ENCODE assay signal across 26 cellular contexts in the genomic region with DNA sequence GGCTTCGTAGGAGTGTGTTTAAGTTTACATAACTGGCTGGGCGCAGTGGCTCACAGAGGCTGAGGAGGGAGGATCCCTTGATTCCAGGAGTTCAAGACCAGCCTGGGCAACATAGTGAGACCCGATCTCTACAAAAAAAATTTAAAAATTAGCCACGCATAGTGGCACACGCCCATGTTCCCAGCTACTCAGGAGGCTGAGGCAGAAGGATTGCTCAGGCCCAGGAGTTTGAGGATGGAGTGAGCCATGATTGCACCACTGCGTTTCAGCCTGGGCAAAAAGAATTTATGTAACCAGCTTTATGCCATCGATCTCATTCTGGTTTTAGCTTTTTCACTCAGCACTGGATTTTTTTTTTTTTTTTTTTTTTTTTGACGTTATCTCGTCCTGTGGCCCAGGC. TPM values are rescaled to one million over a fixed set of nuclear protein-coding genes. Genes with fewer than 3 reads are reported as not detected.
DNase-seq lines count a peak whose midpoint lies in the region; ATAC-seq and TF ChIP-seq lines count a peak whose summit lies in the region.
"Had no signal": no experiment of that assay in that cellular context is flagged by ENCODE, and none has a peak within 500 bp of the region (broad histone marks: within the 10 kb centered on the region; RNA-seq: fewer than 3 reads in every experiment).

No MANE protein-coding gene starts in this region.

- H3K4me3 Mint-ChIP-seq in dendritic cell treated with granulocyte-macrophage colony-stimulating factor and Interleukin-4, amounts not matched to agents 40 ng/mL and 50 ng/mL, for 4 days = no peak overlapping the region
- H3K4me3 Mint-ChIP-seq: activated naive CD4-positive, alpha-beta T cell treated with anti-CD3 and anti-CD28 coated beads, Interleukin-2, amount 10 ng/mL, durations not matched to agents 7 days and 5 days; activated T-helper 1 cell treated with anti-CD3 and anti-CD28 coated beads, Interleukin-12 subunit alpha, Interleukin-12 subunit beta, Interleukin-2, Interleukin-4 antibody, amounts not matched to agents 30 ng/mL and 10 ng/mL and 1 ng/mL, durations not matched to agents 14 hours and 24 hours and 36 hours; HFFc6 had no signal

- H3K9me3 Mint-ChIP-seq in dendritic cell treated with granulocyte-macrophage colony-stimulating factor and Interleukin-4, amounts not matched to agents 40 ng/mL and 50 ng/mL, for 4 days = peaks cover 9% of the 10 kb centered on the region
- H3K9me3 Mint-ChIP-seq: activated naive CD4-positive, alpha-beta T cell treated with anti-CD3 and anti-CD28 coated beads, Interleukin-2, amount 10 ng/mL, durations not matched to agents 7 days and 5 days; activated T-helper 1 cell treated with anti-CD3 and anti-CD28 coated beads, Interleukin-12 subunit alpha, Interleukin-12 subunit beta, Interleukin-2, Interleukin-4 antibody, amounts not matched to agents 30 ng/mL and 10 ng/mL and 1 ng/mL, durations not matched to agents 14 hours and 24 hours and 36 hours had no signal

- BruUV-seq in OCI-LY7 (replicated peaks; lab: Mats Ljungman, UMichigan) = no TSS peak

- H3K4me1 ChIP-seq in BE2C (no peaks in the 10 kb centered on the region), MM.1S (ENCODE audit: low read length) (0 out of 2 replicates have a peak, but pooled peaks cover 3% of the 10 kb centered on the region), neutrophil (ENCODE audit: control insufficient read depth in 1 of 2, insufficient read depth in 1 of 2, low read depth in 1 of 2, low read length in 1 of 2) (peaks cover 20 to 32% of the 10 kb centered on the region in 2 experiments), OCI-LY7 (ENCODE audit: insufficient read depth, low read length, poor library complexity, severe bottlenecking) (no peaks in the 10 kb centered on the region)

- POLR2A ChIA-PET in OCI-LY7 (lab: Charles Lee) = interaction anchor here (0.7 kb wide), 1 partner anchor 38 kb away, joined by 4 read pairs; no protein-coding TSS in a partner anchor

- H3K27me3 Mint-ChIP-seq in dendritic cell treated with granulocyte-macrophage colony-stimulating factor and Interleukin-4, amounts not matched to agents 40 ng/mL and 50 ng/mL, for 4 days = peaks cover 30% of the 10 kb centered on the region

- H3K36me3 Mint-ChIP-seq in dendritic cell treated with granulocyte-macrophage colony-stimulating factor and Interleukin-4, amounts not matched to agents 40 ng/mL and 50 ng/mL, for 4 days (ENCODE audit: low read depth) = no peaks in the 10 kb centered on the region
- H3K36me3 Mint-ChIP-seq: activated naive CD4-positive, alpha-beta T cell treated with anti-CD3 and anti-CD28 coated beads, Interleukin-2, amount 10 ng/mL, durations not matched to agents 7 days and 5 days had no signal

- CTCF ChIA-PET in OCI-LY7 (lab: Charles Lee; ENCODE audit: unreplicated experiment) = no interaction called here

- no peak for ATAC-seq in GM19397 (IDR thresholded peaks at IDR 0.05; ENCODE audit: unreplicated experiment)

- H3K9me3 ChIP-seq in BE2C = no peaks in the 10 kb centered on the region
- no peaks in the 10 kb centered on the region for H3K9me3 ChIP-seq in MM.1S (replicated peaks; ENCODE audit: insufficient read depth, low read length)
- H3K9me3 ChIP-seq in neutrophil = no peaks in the 10 kb centered on the region
- no peaks in the 10 kb centered on the region for H3K9me3 ChIP-seq in OCI-LY7 (ENCODE audit: low read length)
- H3K9me3 ChIP-seq: Peyer's patch, suprapubic skin had no signal

- H3K27me3 ChIP-seq in BE2C (no peaks in the 10 kb centered on the region; the same call in 1 of the 2 replicates), MM.1S (replicated peaks; ENCODE audit: insufficient read depth, low read length) (peaks cover 85% of the 10 kb centered on the region), neutrophil (peaks cover 66% of the 10 kb centered on the region)
- H3K27me3 ChIP-seq: Peyer's patch had no signal

- H3K4me2 ChIP-seq in MM.1S (ENCODE audit: low read depth, low read length) = peak overlapping the region; percentile 39; the same call in 1 of the 2 replicates
- H3K4me2 ChIP-seq in OCI-LY7 (ENCODE audit: low read length) = no peak overlapping the region

- no peaks in the 10 kb centered on the region for H3K79me2 ChIP-seq in MM.1S (ENCODE audit: low read length)
- no peaks in the 10 kb centered on the region for H3K79me2 ChIP-seq in OCI-LY7 (ENCODE audit: insufficient read depth, low read depth, low read length)

- H3K9ac ChIP-seq in MM.1S (ENCODE audit: low read length) = no peak overlapping the region

- H2AFZ ChIP-seq in MM.1S (ENCODE audit: low read length) (no peak overlapping the region), OCI-LY7 (ENCODE audit: low read length) (no peak overlapping the region)

- peak overlapping the region; percentile 78 for H3K27ac Mint-ChIP-seq in dendritic cell treated with granulocyte-macrophage colony-stimulating factor and Interleukin-4, amounts not matched to agents 40 ng/mL and 50 ng/mL, for 4 days
- H3K27ac Mint-ChIP-seq: activated naive CD4-positive, alpha-beta T cell treated with anti-CD3 and anti-CD28 coated beads, Interleukin-2, amount 10 ng/mL, durations not matched to agents 7 days and 5 days; activated T-helper 1 cell treated with anti-CD3 and anti-CD28 coated beads, Interleukin-12 subunit alpha, Interleukin-12 subunit beta, Interleukin-2, Interleukin-4 antibody, amounts not matched to agents 30 ng/mL and 10 ng/mL and 1 ng/mL, durations not matched to agents 14 hours and 24 hours and 36 hours; HFFc6 had no signal

- no peak overlapping the region for H3K27ac ChIP-seq in MM.1S (ENCODE audit: low read length)
- peak overlapping the region; percentile 82 for H3K27ac ChIP-seq in neutrophil
- no peak overlapping the region for H3K27ac ChIP-seq in OCI-LY7 (ENCODE audit: low read depth, low read length, poor library complexity, severe bottlenecking)
- H3K27ac ChIP-seq: epithelial cell of prostate, Peyer's patch, suprapubic skin had no signal

- DNase-seq in BE2C (no peak), MM.1S (no peak), NCI-H82 treated with DMSO at 0.1 percent for 48 hours (lab: John Stamatoyannopoulos, UW; ENCODE audit: unreplicated experiment) (no peak), OCI-LY7 (ENCODE audit: low spot score) (no peak)
- DNase-seq in stimulated activated CD4-positive, alpha-beta T cell treated with anti-CD3 and anti-CD28 coated beads, Interleukin-15, amount 100 ng/mL, for 24 hours = no peak
- DNase-seq: activated CD4-positive, alpha-beta T cell treated with anti-CD3 and anti-CD28 coated beads, Interleukin-2, amount 50 U/mL, for 4 hours; activated CD4-positive, CD25-positive, alpha-beta regulatory T cell; activated naive CD4-positive, alpha-beta T cell treated with anti-CD3 and anti-CD28 coated beads, Interleukin-2, amount 10 ng/mL, durations not matched to agents 7 days and 5 days; COR-L47; effector CD8-positive, alpha-beta T cell; GF-D8; heart right ventricle; HFFc6; mammary epithelial cell; Peyer's patch; stimulated activated naive CD4-positive, alpha-beta T cell had no signal

- H3K36me3 ChIP-seq in BE2C (no peaks in the 10 kb centered on the region), MM.1S (replicated peaks; ENCODE audit: insufficient read depth, low read length) (no peaks in the 10 kb centered on the region), neutrophil (no peaks in the 10 kb centered on the region), OCI-LY7 (ENCODE audit: insufficient read depth, low read length) (no peaks in the 10 kb centered on the region)
- H3K36me3 ChIP-seq: heart right ventricle, Peyer's patch, suprapubic skin had no signal

- TF ChIP-seq CTCF in BE2C (IDR thresholded peaks at IDR 0.05; ENCODE audit: low read depth, low read length) (no peak), MM.1S (IDR thresholded peaks at IDR 0.05; ENCODE audit: low read length) (no peak), neutrophil (IDR thresholded peaks at IDR 0.05) (no peak), OCI-LY7 (conservative IDR thresholded peaks at IDR 0.05; ENCODE audit: low read length) (no peak)

- H4K20me1 ChIP-seq in MM.1S (ENCODE audit: insufficient read depth, low read length) (no peaks in the 10 kb centered on the region), OCI-LY7 (ENCODE audit: insufficient read depth, low read length) (no peaks in the 10 kb centered on the region)

- H3K4me3 ChIP-seq in BE2C (ENCODE audit: low read depth, low read length) (peak overlapping the region; percentile 49), MM.1S (ENCODE audit: low read length) (no peak overlapping the region), neutrophil (ENCODE audit: low read depth in 1 of 2, low read length in 1 of 2) (peak overlapping the region in 1 of 2 experiments; percentile 37), OCI-LY7 (ENCODE audit: low read depth, low read length, poor library complexity, severe bottlenecking) (no peak overlapping the region)
- H3K4me3 ChIP-seq: heart right ventricle, Peyer's patch, suprapubic skin had no signal

- H3K9me2 ChIP-seq in MM.1S (replicated peaks; ENCODE audit: insufficient read depth, low read length) (no peaks in the 10 kb centered on the region), OCI-LY7 (ENCODE audit: insufficient read depth, low read length) (no peaks in the 10 kb centered on the region)

- intact Hi-C loops in dendritic cell treated with granulocyte-macrophage colony-stimulating factor and Interleukin-4, amounts not matched to agents 40 ng/mL and 50 ng/mL, for 4 days (cut with micrococcal nuclease) = no loop called here
- intact Hi-C loops in OCI-LY7 (cut with micrococcal nuclease; ENCODE audit: unreplicated experiment) = no loop called here

- H3F3A ChIP-seq in MM.1S (ENCODE audit: insufficient read depth, low read length) = peaks cover 7% of the 10 kb centered on the region; the same call in 1 of the 2 replicates

- H3K4me1 Mint-ChIP-seq in dendritic cell treated with granulocyte-macrophage colony-stimulating factor and Interleukin-4, amounts not matched to agents 40 ng/mL and 50 ng/mL, for 4 days (ENCODE audit: low read depth) = peaks cover 80% of the 10 kb centered on the region

RNA-seq across cellular contexts. Expression of a gene that starts 9.1 kb away (rescaled TPM):
- polyA plus RNA-seq in BE2C (2012; ENCODE audit: insufficient read depth, insufficient read length, low read depth) = not detected
- not detected in 2 replicates for total RNA-seq in OCI-LY7 (2014; rRNA removed; shearing (Covaris generic))
- total RNA-seq in OCI-LY7 (2022) = not detected in 2 replicates
- total RNA-seq: activated T-helper 1 cell treated with anti-CD3 and anti-CD28 coated beads, Interleukin-12 subunit alpha, Interleukin-12 subunit beta, Interleukin-2, Interleukin-4 antibody, amounts not matched to agents 30 ng/mL and 10 ng/mL and 1 ng/mL, durations not matched to agents 14 hours and 24 hours and 36 hours; HFFc6; mammary epithelial cell; NCI-H460; Peyer's patch had no signal
- polyA plus RNA-seq: BJ, mammary epithelial cell had no signal

RNA-seq across cellular contexts. Expression of a gene that starts 40.5 kb away (rescaled TPM):
- polyA plus RNA-seq in BE2C (2012; ENCODE audit: insufficient read depth, insufficient read length, low read depth) = not detected
- not detected in 2 replicates for total RNA-seq in OCI-LY7 (2014; rRNA removed; shearing (Covaris generic))
- not detected in 2 replicates for total RNA-seq in OCI-LY7 (2022)
- total RNA-seq: activated T-helper 1 cell treated with anti-CD3 and anti-CD28 coated beads, Interleukin-12 subunit alpha, Interleukin-12 subunit beta, Interleukin-2, Interleukin-4 antibody, amounts not matched to agents 30 ng/mL and 10 ng/mL and 1 ng/mL, durations not matched to agents 14 hours and 24 hours and 36 hours; heart right ventricle; HFFc6; mammary epithelial cell; NCI-H460; Peyer's patch; posterior vena cava; sciatic nerve; suprapubic skin had no signal
- polyA plus RNA-seq: BJ, heart right ventricle, mammary epithelial cell had no signal
